Comparison of ENCODE assay signal across 1 cellular context in genomic region chr10:80211786-80212185, GRCh38.
TF ChIP-seq lines count a peak whose summit lies in the region.

No MANE protein-coding gene starts in this region.

TF ChIP-seq in K562, 482 proteins besides CTCF, POLR2A, EP300 and RAD21 (continued from another document and continues in another):
- TF ChIP-seq E2F6 (IDR thresholded peaks at IDR 0.05; ENCODE audit: borderline replicate concordance in 1 of 2, extremely low read depth in 1 of 2, insufficient read depth in 1 of 2, insufficient read length in 1 of 2, low read depth in 1 of 2, low read length in 1 of 2, poor library complexity in 1 of 2, severe bottlenecking in 1 of 2) (peak in 1 of 2 experiments; percentile 21), ZFP30 (CRISPR knock-in tag; IDR thresholded peaks at IDR 0.05; ENCODE audit: borderline replicate concordance) (no peak), FOXK2 (conservative IDR thresholded peaks at IDR 0.05 in 1 of 2, IDR thresholded peaks at IDR 0.05 in 1 of 2; ENCODE audit: low read depth in 2 of 2) (peak; percentile 45 to 67; a peak in 3 of 4 replicates), ZNF121 (CRISPR knock-in tag; conservative IDR thresholded peaks at IDR 0.05) (no peak), DDX20 (tag; IDR thresholded peaks at IDR 0.05; ENCODE audit: low read depth) (no peak), MTF1 (CRISPR knock-in tag; IDR thresholded peaks at IDR 0.05; ENCODE audit: borderline replicate concordance) (no peak), SOX6 (IDR thresholded peaks at IDR 0.05) (peak; percentile 79), MAFG (tag; conservative IDR thresholded peaks at IDR 0.05) (0 out of 2 replicates have a peak, but pooled peaks have one; percentile 12), CBFA2T3 (IDR thresholded peaks at IDR 0.05) (peak; percentile 83), ARID1B (IDR thresholded peaks at IDR 0.05) (peak; percentile 90), PBX2 (CRISPR knock-in tag; IDR thresholded peaks at IDR 0.05; ENCODE audit: low read depth) (no peak), PBX2 (tag; conservative IDR thresholded peaks at IDR 0.05; ENCODE audit: low read depth) (peak; percentile 40; the same call in 1 of the 2 replicates), BRCA1 (IDR thresholded peaks at IDR 0.05) (no peak), BRCA1 (CRISPR knock-in tag; IDR thresholded peaks at IDR 0.05) (no peak), CTBP1 (IDR thresholded peaks at IDR 0.05; ENCODE audit: borderline replicate concordance) (peak; percentile 90), ELF4 (CRISPR knock-in tag; IDR thresholded peaks at IDR 0.05) (peak; percentile 20; the same call in 1 of the 2 replicates), CXXC5 (CRISPR knock-in tag; IDR thresholded peaks at IDR 0.05) (peak; percentile 70), KLF10 (CRISPR knock-in tag; IDR thresholded peaks at IDR 0.05) (no peak), RHOXF2B (CRISPR knock-in tag; conservative IDR thresholded peaks at IDR 0.05) (no peak), SAFB (IDR thresholded peaks at IDR 0.05; ENCODE audit: borderline replicate concordance, low read depth, low read length) (no peak), COPS2 (conservative IDR thresholded peaks at IDR 0.05) (no peak), KDM1A (IDR thresholded peaks at IDR 0.05) (peak; percentile 88 to 90), BCOR (IDR thresholded peaks at IDR 0.05) (0 out of 2 replicates have a peak, but pooled peaks have one; percentile 28), TBL1XR1 (IDR thresholded peaks at IDR 0.05; ENCODE audit: low read length in 2 of 2) (peak; percentile 69 to 73; a peak in 2 of 4 replicates), HDAC1 (IDR thresholded peaks at IDR 0.05) (peak in 1 of 2 experiments; percentile 91; a peak in 2 of 4 replicates), NFE2 (IDR thresholded peaks at IDR 0.05; ENCODE audit: low read depth) (peak; percentile 52; the same call in 1 of the 2 replicates), PTRF (tag; IDR thresholded peaks at IDR 0.05) (no peak), POLR2AphosphoS5 (IDR thresholded peaks at IDR 0.05; ENCODE audit: control insufficient read depth, insufficient read depth, low read depth, low read length) (0 out of 2 replicates have a peak, but pooled peaks have one; percentile 29), HMGN3 (IDR thresholded peaks at IDR 0.05; ENCODE audit: borderline replicate concordance, extremely low read depth, insufficient read length, low read depth, low read length) (peak; percentile 30), MAFF (IDR thresholded peaks at IDR 0.05; ENCODE audit: low read length) (peak; percentile 13; the same call in 1 of the 2 replicates), ATF1 (CRISPR knock-in tag; IDR thresholded peaks at IDR 0.05) (no peak), ATF1 (tag; IDR thresholded peaks at IDR 0.05) (no peak), STAT5A (IDR thresholded peaks at IDR 0.05; ENCODE audit: borderline replicate concordance, low read length) (0 out of 2 replicates have a peak, but pooled peaks have one; percentile 40), CEBPB (tag; IDR thresholded peaks at IDR 0.05) (no peak), GATA2 (CRISPR knock-in tag; IDR thresholded peaks at IDR 0.05) (peak; percentile 64; the same call in 1 of the 2 replicates), E2F3 (CRISPR knock-in tag; IDR thresholded peaks at IDR 0.05) (no peak), ZMIZ1 (IDR thresholded peaks at IDR 0.05; ENCODE audit: low read depth in 2 of 2, low read length in 2 of 2) (no peak), TAF7 (tag; IDR thresholded peaks at IDR 0.05) (no peak), TEAD4 (IDR thresholded peaks at IDR 0.05; ENCODE audit: low read length) (peak; percentile 84), TEAD4 (CRISPR knock-in tag; IDR thresholded peaks at IDR 0.05; ENCODE audit: borderline replicate concordance) (no peak), GATAD2B (IDR thresholded peaks at IDR 0.05; ENCODE audit: borderline replicate concordance) (no peak), MTA2 (IDR thresholded peaks at IDR 0.05; ENCODE audit: low read depth) (peak; percentile 67), XRCC4 (IDR thresholded peaks at IDR 0.05; ENCODE audit: extremely low read depth, insufficient read depth, insufficient read length) (no peak), TRIM24 (IDR thresholded peaks at IDR 0.05) (peak in 1 of 2 experiments; percentile 55; a peak in 1 of 4 replicates), MEIS2 (IDR thresholded peaks at IDR 0.05; ENCODE audit: partially characterized antibody) (peak; percentile 70)
- TF ChIP-seq, protein P1, sequence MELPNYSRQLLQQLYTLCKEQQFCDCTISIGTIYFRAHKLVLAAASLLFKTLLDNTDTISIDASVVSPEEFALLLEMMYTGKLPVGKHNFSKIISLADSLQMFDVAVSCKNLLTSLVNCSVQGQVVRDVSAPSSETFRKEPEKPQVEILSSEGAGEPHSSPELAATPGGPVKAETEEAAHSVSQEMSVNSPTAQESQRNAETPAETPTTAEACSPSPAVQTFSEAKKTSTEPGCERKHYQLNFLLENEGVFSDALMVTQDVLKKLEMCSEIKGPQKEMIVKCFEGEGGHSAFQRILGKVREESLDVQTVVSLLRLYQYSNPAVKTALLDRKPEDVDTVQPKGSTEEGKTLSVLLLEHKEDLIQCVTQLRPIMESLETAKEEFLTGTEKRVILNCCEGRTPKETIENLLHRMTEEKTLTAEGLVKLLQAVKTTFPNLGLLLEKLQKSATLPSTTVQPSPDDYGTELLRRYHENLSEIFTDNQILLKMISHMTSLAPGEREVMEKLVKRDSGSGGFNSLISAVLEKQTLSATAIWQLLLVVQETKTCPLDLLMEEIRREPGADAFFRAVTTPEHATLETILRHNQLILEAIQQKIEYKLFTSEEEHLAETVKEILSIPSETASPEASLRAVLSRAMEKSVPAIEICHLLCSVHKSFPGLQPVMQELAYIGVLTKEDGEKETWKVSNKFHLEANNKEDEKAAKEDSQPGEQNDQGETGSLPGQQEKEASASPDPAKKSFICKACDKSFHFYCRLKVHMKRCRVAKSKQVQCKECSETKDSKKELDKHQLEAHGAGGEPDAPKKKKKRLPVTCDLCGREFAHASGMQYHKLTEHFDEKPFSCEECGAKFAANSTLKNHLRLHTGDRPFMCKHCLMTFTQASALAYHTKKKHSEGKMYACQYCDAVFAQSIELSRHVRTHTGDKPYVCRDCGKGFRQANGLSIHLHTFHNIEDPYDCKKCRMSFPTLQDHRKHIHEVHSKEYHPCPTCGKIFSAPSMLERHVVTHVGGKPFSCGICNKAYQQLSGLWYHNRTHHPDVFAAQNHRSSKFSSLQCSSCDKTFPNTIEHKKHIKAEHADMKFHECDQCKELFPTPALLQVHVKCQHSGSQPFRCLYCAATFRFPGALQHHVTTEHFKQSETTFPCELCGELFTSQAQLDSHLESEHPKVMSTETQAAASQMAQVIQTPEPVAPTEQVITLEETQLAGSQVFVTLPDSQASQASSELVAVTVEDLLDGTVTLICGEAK (IDR thresholded peaks at IDR 0.05): 0 out of 2 replicates have a peak, but pooled peaks have one; percentile 23
- TF ChIP-seq, protein P1 (CRISPR knock-in tag; IDR thresholded peaks at IDR 0.05): no peak
- TF ChIP-seq, protein P2, sequence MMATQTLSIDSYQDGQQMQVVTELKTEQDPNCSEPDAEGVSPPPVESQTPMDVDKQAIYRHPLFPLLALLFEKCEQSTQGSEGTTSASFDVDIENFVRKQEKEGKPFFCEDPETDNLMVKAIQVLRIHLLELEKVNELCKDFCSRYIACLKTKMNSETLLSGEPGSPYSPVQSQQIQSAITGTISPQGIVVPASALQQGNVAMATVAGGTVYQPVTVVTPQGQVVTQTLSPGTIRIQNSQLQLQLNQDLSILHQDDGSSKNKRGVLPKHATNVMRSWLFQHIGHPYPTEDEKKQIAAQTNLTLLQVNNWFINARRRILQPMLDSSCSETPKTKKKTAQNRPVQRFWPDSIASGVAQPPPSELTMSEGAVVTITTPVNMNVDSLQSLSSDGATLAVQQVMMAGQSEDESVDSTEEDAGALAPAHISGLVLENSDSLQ (IDR thresholded peaks at IDR 0.05): peak; percentile 80
- TF ChIP-seq, protein P3, sequence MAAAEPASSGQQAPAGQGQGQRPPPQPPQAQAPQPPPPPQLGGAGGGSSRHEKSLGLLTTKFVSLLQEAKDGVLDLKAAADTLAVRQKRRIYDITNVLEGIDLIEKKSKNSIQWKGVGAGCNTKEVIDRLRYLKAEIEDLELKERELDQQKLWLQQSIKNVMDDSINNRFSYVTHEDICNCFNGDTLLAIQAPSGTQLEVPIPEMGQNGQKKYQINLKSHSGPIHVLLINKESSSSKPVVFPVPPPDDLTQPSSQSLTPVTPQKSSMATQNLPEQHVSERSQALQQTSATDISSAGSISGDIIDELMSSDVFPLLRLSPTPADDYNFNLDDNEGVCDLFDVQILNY (CRISPR knock-in tag; IDR thresholded peaks at IDR 0.05): no peak
